Comparison of ENCODE assay signal across 22 cellular contexts in the genomic region with DNA sequence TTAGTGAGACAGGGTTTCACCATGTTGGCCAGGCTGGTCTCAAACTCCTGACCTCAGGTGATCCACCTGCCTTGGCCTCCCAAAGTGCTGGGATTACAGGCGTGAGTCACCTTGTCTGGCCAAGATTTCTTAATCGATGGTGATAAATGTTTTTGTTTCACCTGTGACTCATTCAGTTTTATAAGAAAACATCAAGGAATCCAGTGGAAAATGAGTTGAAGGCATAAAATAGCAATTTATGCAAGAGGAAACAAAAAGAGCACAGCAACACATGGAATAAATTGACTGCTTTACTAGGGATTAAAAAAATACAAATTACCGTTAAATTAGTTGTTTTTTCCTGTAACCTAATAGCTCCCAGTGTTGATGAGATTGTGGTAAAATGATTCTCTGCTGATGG.
DNase-seq lines count a peak whose midpoint lies in the region; ATAC-seq and TF ChIP-seq lines count a peak whose summit lies in the region.
"Had no signal": no experiment of that assay in that cellular context is flagged by ENCODE, and none has a peak within 500 bp of the region (broad histone marks: within the 10 kb centered on the region; RNA-seq: fewer than 3 reads in every experiment).

No MANE protein-coding gene starts in this region.

- no peak overlapping the region for H3K4me3 ChIP-seq in AG10803 (ENCODE audit: low read length)
- H3K4me3 ChIP-seq in HEK293 (ENCODE audit: low read depth, low read length): no peak overlapping the region
- H3K4me3 ChIP-seq in foreskin fibroblast (ENCODE audit: low read depth in 1 of 2, low read length in 2 of 2): no peak overlapping the region
- H3K4me3 ChIP-seq: dorsolateral prefrontal cortex, gastrocnemius medialis, K562, lung, neural progenitor cell had no signal

- CTCF ChIA-PET in HEK293 (lab: Yijun Ruan, JAX): no interaction called here

- TF ChIP-seq CTCF in AG10803 (conservative IDR thresholded peaks at IDR 0.05; ENCODE audit: low read length) (no peak), HEK293 (tag by site-specific recombination; IDR thresholded peaks at IDR 0.05) (no peak), foreskin fibroblast (IDR thresholded peaks at IDR 0.05; ENCODE audit: low read depth, low read length) (no peak)

- H3K36me3 ChIP-seq in HEK293 (ENCODE audit: control insufficient read depth in 2 of 2, insufficient read depth in 1 of 2, low read length in 2 of 2): no peaks in the 10 kb centered on the region
- H3K36me3 ChIP-seq: gastrocnemius medialis, neural progenitor cell had no signal

- no peak for ATAC-seq in GM18870 (IDR thresholded peaks at IDR 0.05; ENCODE audit: unreplicated experiment)
- ATAC-seq: activated CD4-positive, CD25-positive, alpha-beta regulatory T cell treated with anti-CD3 and anti-CD28 coated beads, Interleukin-2, amount 50 U/mL, for 24 hours; gastrocnemius medialis; K562 had no signal

- peaks cover 33% of the 10 kb centered on the region for H3K4me1 ChIP-seq in HEK293 (ENCODE audit: control insufficient read depth, insufficient read depth, low read length)

- H3K9me3 ChIP-seq in HEK293 (ENCODE audit: control insufficient read depth, insufficient read depth, low read depth, low read length): no peaks in the 10 kb centered on the region
- H3K9me3 ChIP-seq: gastrocnemius medialis had no signal

- peak; percentile 39 for DNase-seq in AG10803 (ENCODE audit: low read depth)
- DNase-seq in amniotic epithelial cell (ENCODE audit: low read depth): peak; percentile 67
- DNase-seq in foreskin fibroblast: peak; percentile 65 to 80
- DNase-seq in DMS114 treated with DMSO at 0.1 percent for 48 hours (lab: John Stamatoyannopoulos, UW; ENCODE audit: unreplicated experiment): no peak
- DNase-seq in NCI-H2171 (lab: John Stamatoyannopoulos, UW): no peak
- no peak for DNase-seq in NCI-H345 treated with DMSO at 0.1 percent for 48 hours (lab: John Stamatoyannopoulos, UW; ENCODE audit: unreplicated experiment)
- DNase-seq: activated CD4-positive, alpha-beta memory T cell treated with anti-CD3 and anti-CD28 coated beads, Interleukin-2, amount 10 ng/mL, durations not matched to agents 7 days and 5 days; activated effector memory CD4-positive, alpha-beta T cell treated with anti-CD3 and anti-CD28 coated beads, Interleukin-2, amount 50 U/mL, for 16 hours; activated T-cell treated with anti-CD3 and anti-CD28 coated beads for 4 hours; CD4-positive, alpha-beta T cell; dorsolateral prefrontal cortex; gastrocnemius medialis; kidney; MV-4-11; NCI-H1694 treated with DMSO at 0.1 percent for 48 hours; SHP77 treated with DMSO at 0.1 percent for 48 hours had no signal

- H3K27ac ChIP-seq in HEK293 (ENCODE audit: extremely low read depth, low read depth, low read length): no peak overlapping the region
- H3K27ac ChIP-seq: dorsolateral prefrontal cortex, neural progenitor cell had no signal

- POLR2A ChIA-PET in HEK293 (lab: Yijun Ruan, JAX): interaction anchor here (1.4 kb wide), 1 partner anchor 106 kb away, joined by 3 read pairs; the partner anchor contains the start of gene ALS2

TF ChIP-seq in HEK293, 187 proteins besides CTCF, POLR2A, EP300 and RAD21 (continues in another document):
- peak; percentile 40; the same call in 1 of the 2 replicates for TF ChIP-seq GLIS2 (tag by site-specific recombination; IDR thresholded peaks at IDR 0.05)
- TF ChIP-seq WT1 (tag by site-specific recombination; IDR thresholded peaks at IDR 0.05): peak; percentile 36; the same call in 1 of the 2 replicates
- no peak for TF ChIP-seq PRDM4 (tag by site-specific recombination; IDR thresholded peaks at IDR 0.05)
- no peak for TF ChIP-seq ZNF747 (tag by site-specific recombination; IDR thresholded peaks at IDR 0.05)
- TF ChIP-seq, protein P1, sequence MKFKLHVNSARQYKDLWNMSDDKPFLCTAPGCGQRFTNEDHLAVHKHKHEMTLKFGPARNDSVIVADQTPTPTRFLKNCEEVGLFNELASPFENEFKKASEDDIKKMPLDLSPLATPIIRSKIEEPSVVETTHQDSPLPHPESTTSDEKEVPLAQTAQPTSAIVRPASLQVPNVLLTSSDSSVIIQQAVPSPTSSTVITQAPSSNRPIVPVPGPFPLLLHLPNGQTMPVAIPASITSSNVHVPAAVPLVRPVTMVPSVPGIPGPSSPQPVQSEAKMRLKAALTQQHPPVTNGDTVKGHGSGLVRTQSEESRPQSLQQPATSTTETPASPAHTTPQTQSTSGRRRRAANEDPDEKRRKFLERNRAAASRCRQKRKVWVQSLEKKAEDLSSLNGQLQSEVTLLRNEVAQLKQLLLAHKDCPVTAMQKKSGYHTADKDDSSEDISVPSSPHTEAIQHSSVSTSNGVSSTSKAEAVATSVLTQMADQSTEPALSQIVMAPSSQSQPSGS (tag by site-specific recombination; IDR thresholded peaks at IDR 0.05; ENCODE audit: low read depth): no peak
- TF ChIP-seq ZEB2 (tag by site-specific recombination; IDR thresholded peaks at IDR 0.05): peak; percentile 27; the same call in 1 of the 2 replicates
- TF ChIP-seq ZNF324 (tag by site-specific recombination; IDR thresholded peaks at IDR 0.05): no peak
- TF ChIP-seq, protein P2, sequence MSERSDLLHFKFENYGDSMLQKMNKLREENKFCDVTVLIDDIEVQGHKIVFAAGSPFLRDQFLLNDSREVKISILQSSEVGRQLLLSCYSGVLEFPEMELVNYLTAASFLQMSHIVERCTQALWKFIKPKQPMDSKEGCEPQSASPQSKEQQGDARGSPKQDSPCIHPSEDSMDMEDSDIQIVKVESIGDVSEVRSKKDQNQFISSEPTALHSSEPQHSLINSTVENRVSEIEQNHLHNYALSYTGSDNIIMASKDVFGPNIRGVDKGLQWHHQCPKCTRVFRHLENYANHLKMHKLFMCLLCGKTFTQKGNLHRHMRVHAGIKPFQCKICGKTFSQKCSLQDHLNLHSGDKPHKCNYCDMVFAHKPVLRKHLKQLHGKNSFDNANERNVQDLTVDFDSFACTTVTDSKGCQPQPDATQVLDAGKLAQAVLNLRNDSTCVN (tag by site-specific recombination; optimal IDR thresholded peaks at IDR 0.05): no peak
- TF ChIP-seq, protein P3, sequence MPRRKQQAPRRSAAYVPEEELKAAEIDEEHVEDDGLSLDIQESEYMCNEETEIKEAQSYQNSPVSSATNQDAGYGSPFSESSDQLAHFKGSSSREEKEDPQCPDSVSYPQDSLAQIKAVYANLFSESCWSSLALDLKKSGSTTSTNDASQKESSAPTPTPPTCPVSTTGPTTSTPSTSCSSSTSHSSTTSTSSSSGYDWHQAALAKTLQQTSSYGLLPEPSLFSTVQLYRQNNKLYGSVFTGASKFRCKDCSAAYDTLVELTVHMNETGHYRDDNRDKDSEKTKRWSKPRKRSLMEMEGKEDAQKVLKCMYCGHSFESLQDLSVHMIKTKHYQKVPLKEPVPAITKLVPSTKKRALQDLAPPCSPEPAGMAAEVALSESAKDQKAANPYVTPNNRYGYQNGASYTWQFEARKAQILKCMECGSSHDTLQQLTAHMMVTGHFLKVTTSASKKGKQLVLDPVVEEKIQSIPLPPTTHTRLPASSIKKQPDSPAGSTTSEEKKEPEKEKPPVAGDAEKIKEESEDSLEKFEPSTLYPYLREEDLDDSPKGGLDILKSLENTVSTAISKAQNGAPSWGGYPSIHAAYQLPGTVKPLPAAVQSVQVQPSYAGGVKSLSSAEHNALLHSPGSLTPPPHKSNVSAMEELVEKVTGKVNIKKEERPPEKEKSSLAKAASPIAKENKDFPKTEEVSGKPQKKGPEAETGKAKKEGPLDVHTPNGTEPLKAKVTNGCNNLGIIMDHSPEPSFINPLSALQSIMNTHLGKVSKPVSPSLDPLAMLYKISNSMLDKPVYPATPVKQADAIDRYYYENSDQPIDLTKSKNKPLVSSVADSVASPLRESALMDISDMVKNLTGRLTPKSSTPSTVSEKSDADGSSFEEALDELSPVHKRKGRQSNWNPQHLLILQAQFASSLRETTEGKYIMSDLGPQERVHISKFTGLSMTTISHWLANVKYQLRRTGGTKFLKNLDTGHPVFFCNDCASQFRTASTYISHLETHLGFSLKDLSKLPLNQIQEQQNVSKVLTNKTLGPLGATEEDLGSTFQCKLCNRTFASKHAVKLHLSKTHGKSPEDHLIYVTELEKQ (tag by site-specific recombination; IDR thresholded peaks at IDR 0.05; ENCODE audit: borderline replicate concordance): peak; percentile 66; the same call in 1 of the 2 replicates
- no peak for TF ChIP-seq ZFP3 (tag by site-specific recombination; IDR thresholded peaks at IDR 0.05; ENCODE audit: low read depth)
- TF ChIP-seq ZNF366 (tag by site-specific recombination; conservative IDR thresholded peaks at IDR 0.05): peak; percentile 61; the same call in 1 of the 2 replicates
- no peak for TF ChIP-seq ZSCAN4 (tag by site-specific recombination; IDR thresholded peaks at IDR 0.05)
- TF ChIP-seq FEZF1 (tag by site-specific recombination; IDR thresholded peaks at IDR 0.05): peak; percentile 71
- TF ChIP-seq ZNF843 (tag by site-specific recombination; IDR thresholded peaks at IDR 0.05): no peak

Comparison
In these comparisons a context has a peak if more than half of its experiments do, and no peak if none do; other contexts are left out.
1. DNase-seq: peak in AG10803 (single experiment), amniotic epithelial cell (single experiment) and foreskin fibroblast (2 of 2); none in DMS114 treated with DMSO at 0.1 percent for 48 hours (single experiment), NCI-H2171 (single experiment) and NCI-H345 treated with DMSO at 0.1 percent for 48 hours (single experiment).